Comparison of ENCODE assay signal across 17 cellular contexts in genomic region chr4:122798917-122799316, GRCh38. TPM values are rescaled to one million over a fixed set of nuclear protein-coding genes. Genes with fewer than 3 reads are reported as not detected.
DNase-seq lines count a peak whose midpoint lies in the region; ATAC-seq and TF ChIP-seq lines count a peak whose summit lies in the region.
"Had no signal": no experiment of that assay in that cellular context is flagged by ENCODE, and none has a peak within 500 bp of the region (broad histone marks: within the 10 kb centered on the region; RNA-seq: fewer than 3 reads in every experiment).

No MANE protein-coding gene starts in this region.

- no peak overlapping the region for H3K4me3 ChIP-seq in heart right ventricle
- H3K4me3 ChIP-seq in hepatocyte = no peak overlapping the region
- no peak overlapping the region for H3K4me3 ChIP-seq in upper lobe of right lung
- H3K4me3 ChIP-seq: BLaER1 treated with 17β-estradiol and CSF1 and Interleukin-3, amounts not matched to agents 10 nM and 100 nM had no signal

- ATAC-seq in heart right ventricle = no peak
- ATAC-seq in left ventricle myocardium superior = no peak
- ATAC-seq in WTC11 = no peak
- ATAC-seq in upper lobe of right lung = no peak
- ATAC-seq in HG03097 (IDR thresholded peaks at IDR 0.05; ENCODE audit: low FRiP score, unreplicated experiment) = no peak
- ATAC-seq: effector memory CD8-positive, alpha-beta T cell; naive thymus-derived CD8-positive, alpha-beta T cell had no signal

- H3K79me2 ChIP-seq in hepatocyte = no peaks in the 10 kb centered on the region

- H3K9me3 ChIP-seq in heart right ventricle = no peaks in the 10 kb centered on the region
- no peaks in the 10 kb centered on the region for H3K9me3 ChIP-seq in hepatocyte (ENCODE audit: low read depth)
- H3K9me3 ChIP-seq in upper lobe of right lung = no peaks in the 10 kb centered on the region
- H3K9me3 ChIP-seq: BLaER1 treated with 17β-estradiol and CSF1 and Interleukin-3, amounts not matched to agents 10 nM and 100 nM; esophagus squamous epithelium; upper lobe of left lung had no signal

- WGBS in heart right ventricle, 2 donors = 96 to 98% methylated on average over 2 of the region's 2 CpGs
- 95% methylated on average over 2 of the region's 2 CpGs for WGBS in hepatocyte (ENCODE audit: low lambda C conversion rate, missing lambda C conversion rate)

- no peaks in the 10 kb centered on the region for H3K9me2 ChIP-seq in hepatocyte (replicated peaks; ENCODE audit: insufficient read depth)

- no peak for DNase-seq in heart right ventricle
- DNase-seq in left ventricle myocardium superior = no peak
- no peak for DNase-seq in WTC11 (ENCODE audit: low spot score)
- no peak for DNase-seq in hepatocyte (ENCODE audit: low spot score)
- DNase-seq in upper lobe of right lung = no peak
- no peak for DNase-seq in activated CD4-positive, alpha-beta T cell treated with anti-CD3 and anti-CD28 coated beads for 4 hours
- DNase-seq in nucleus accumbens (lab: John Stamatoyannopoulos, UW) = no peak
- DNase-seq: activated naive CD4-positive, alpha-beta T cell treated with anti-CD3 and anti-CD28 coated beads, Interleukin-2, amount 10 ng/mL, durations not matched to agents 7 days and 5 days; effector memory CD8-positive, alpha-beta T cell; esophagus squamous epithelium; KG1; naive thymus-derived CD8-positive, alpha-beta T cell; NCI-H1694; upper lobe of left lung had no signal

- peaks cover 46% of the 10 kb centered on the region for H3K4me1 Mint-ChIP-seq in WTC11
- H3K4me1 Mint-ChIP-seq: memory B cell; naive thymus-derived CD8-positive, alpha-beta T cell had no signal

- H2AFZ ChIP-seq in hepatocyte = no peak overlapping the region

- H3K27ac ChIP-seq in heart right ventricle (peak overlapping the region in 7 of 10 donors; percentile 28 to 88 (median 71)), hepatocyte (peak overlapping the region; percentile 85), upper lobe of right lung (peak overlapping the region; percentile 58)
- H3K27ac ChIP-seq: BLaER1 treated with 17β-estradiol and CSF1 and Interleukin-3, amounts not matched to agents 10 nM and 100 nM; upper lobe of left lung had no signal

- H3K36me3 Mint-ChIP-seq in WTC11 = peaks cover 15% of the 10 kb centered on the region
- H3K36me3 Mint-ChIP-seq: activated naive CD4-positive, alpha-beta T cell treated with anti-CD3 and anti-CD28 coated beads, Interleukin-2, amount 10 ng/mL, durations not matched to agents 7 days and 5 days; memory B cell; naive thymus-derived CD8-positive, alpha-beta T cell had no signal

- H3K4me2 ChIP-seq in hepatocyte = no peak overlapping the region

- peak overlapping the region; percentile 99; the same call in 1 of the 2 replicates for H3K27ac Mint-ChIP-seq in WTC11
- H3K27ac Mint-ChIP-seq: activated naive CD4-positive, alpha-beta T cell treated with anti-CD3 and anti-CD28 coated beads, Interleukin-2, amount 10 ng/mL, durations not matched to agents 7 days and 5 days; effector memory CD8-positive, alpha-beta T cell; memory B cell; naive thymus-derived CD8-positive, alpha-beta T cell had no signal

- CTCF ChIA-PET in WTC11 (lab: Charles Lee) = no interaction called here

- no peaks in the 10 kb centered on the region for H3K27me3 Mint-ChIP-seq in WTC11 (ENCODE audit: low read depth)

- intact Hi-C loops in heart right ventricle (cut with DNase I) = loop anchor here in 1 of 10 donors (5.0 kb wide), 1 partner anchor 37 kb away; no protein-coding TSS in a partner anchor
- intact Hi-C loops in left ventricle myocardium superior (cut with micrococcal nuclease) = no loop called here
- intact Hi-C loops in upper lobe of right lung (cut with DNase I) = no loop called here

- H3K9me3 Mint-ChIP-seq in WTC11 = peaks cover 9% of the 10 kb centered on the region
- H3K9me3 Mint-ChIP-seq: activated naive CD4-positive, alpha-beta T cell treated with anti-CD3 and anti-CD28 coated beads, Interleukin-2, amount 10 ng/mL, durations not matched to agents 7 days and 5 days; effector memory CD8-positive, alpha-beta T cell; memory B cell; naive thymus-derived CD8-positive, alpha-beta T cell had no signal

- POLR2A ChIA-PET in WTC11 (lab: Charles Lee) = no interaction called here

- no peaks in the 10 kb centered on the region for H3K27me3 ChIP-seq in heart right ventricle
- no peaks in the 10 kb centered on the region for H3K27me3 ChIP-seq in hepatocyte
- no peaks in the 10 kb centered on the region for H3K27me3 ChIP-seq in upper lobe of right lung
- H3K27me3 ChIP-seq: BLaER1 treated with 17β-estradiol and CSF1 and Interleukin-3, amounts not matched to agents 10 nM and 100 nM; esophagus squamous epithelium; upper lobe of left lung had no signal

- H3K4me3 Mint-ChIP-seq in WTC11 = no peak overlapping the region
- H3K4me3 Mint-ChIP-seq: activated naive CD4-positive, alpha-beta T cell treated with anti-CD3 and anti-CD28 coated beads, Interleukin-2, amount 10 ng/mL, durations not matched to agents 7 days and 5 days; effector memory CD8-positive, alpha-beta T cell; memory B cell; naive thymus-derived CD8-positive, alpha-beta T cell had no signal

- H3K36me3 ChIP-seq in heart right ventricle (no peaks in the 10 kb centered on the region), hepatocyte (replicated peaks; ENCODE audit: insufficient read depth, low read depth) (no peaks in the 10 kb centered on the region), upper lobe of right lung (no peaks in the 10 kb centered on the region)
- H3K36me3 ChIP-seq: BLaER1 treated with 17β-estradiol and CSF1 and Interleukin-3, amounts not matched to agents 10 nM and 100 nM; esophagus squamous epithelium; upper lobe of left lung had no signal

- TF ChIP-seq CTCF in heart right ventricle (IDR thresholded peaks at IDR 0.05) = no peak
- no peak for TF ChIP-seq CTCF in WTC11 (IDR thresholded peaks at IDR 0.05)
- TF ChIP-seq CTCF in hepatocyte (IDR thresholded peaks at IDR 0.05; ENCODE audit: poor library complexity) = no peak
- no peak for TF ChIP-seq CTCF in upper lobe of right lung (IDR thresholded peaks at IDR 0.05)

- no peaks in the 10 kb centered on the region for H4K20me1 ChIP-seq in hepatocyte (ENCODE audit: insufficient read depth, poor library complexity, severe bottlenecking)
- H4K20me1 ChIP-seq: BLaER1 treated with 17β-estradiol and CSF1 and Interleukin-3, amounts not matched to agents 10 nM and 100 nM had no signal

- peaks cover 0 to 34% (median 21%) of the 10 kb centered on the region in 9 donors for H3K4me1 ChIP-seq in heart right ventricle
- H3K4me1 ChIP-seq in hepatocyte (ENCODE audit: insufficient read depth) = peaks cover 3% of the 10 kb centered on the region
- H3K4me1 ChIP-seq in upper lobe of right lung = no peaks in the 10 kb centered on the region

TF ChIP-seq in WTC11, 78 proteins besides CTCF, POLR2A, EP300 and RAD21:
- no peak for TF ChIP-seq ZNF396 (CRISPR knock-in tag; IDR thresholded peaks at IDR 0.05; ENCODE audit: borderline replicate concordance)
- TF ChIP-seq AFF4 (CRISPR knock-in tag; IDR thresholded peaks at IDR 0.05; ENCODE audit: borderline replicate concordance) = no peak
TF ChIP-seq in WTC11: peak in this region for 0.

RNA-seq across cellular contexts. Expression of gene FGF2, which starts 27.7 kb away (rescaled TPM):
- total RNA-seq in heart right ventricle (1 to 10 TPM; 3.4 to 8.6 (median 6.0) TPM), left ventricle myocardium superior (5.2 TPM), WTC11 (2021) (115 to 134 TPM (median 127 TPM) in 3 replicates), hepatocyte (9.7 and 11.3 TPM in 2 replicates), upper lobe of right lung (11.1 TPM)
- polyA plus RNA-seq in heart right ventricle (1 to 10 TPM; 2.9 to 3.1 TPM), hepatocyte (3.9 and 4.5 TPM in 2 replicates)
- total RNA-seq: naive thymus-derived CD8-positive, alpha-beta T cell had no signal
- polyA plus RNA-seq: naive thymus-derived CD8-positive, alpha-beta T cell had no signal
